Comparison of ENCODE assay signal across 11 cellular contexts in genomic region chr3:116647955-116648354, GRCh38.
"Had no signal": no experiment of that assay in that cellular context is flagged by ENCODE, and none has a peak within 500 bp of the region (broad histone marks: within the 10 kb centered on the region; RNA-seq: fewer than 3 reads in every experiment).

No MANE protein-coding gene starts in this region.

- FAIRE-seq: H1, H54 had no signal

- H3K4me3 ChIP-seq: GM23248, GM23338, HAP-1 had no signal

- ATAC-seq: GM23338, HCT116 had no signal

- H3K4me1 ChIP-seq: HAP-1 had no signal

- DNase-seq: GM23248, GOT3, H7, H9, HCEC 1CT, HFFc6 had no signal

- H3K36me3 ChIP-seq: HAP-1 had no signal

- H3K27ac ChIP-seq: GM23248 had no signal
